ENCODE assay signal across 11 cellular contexts in the genomic region with DNA sequence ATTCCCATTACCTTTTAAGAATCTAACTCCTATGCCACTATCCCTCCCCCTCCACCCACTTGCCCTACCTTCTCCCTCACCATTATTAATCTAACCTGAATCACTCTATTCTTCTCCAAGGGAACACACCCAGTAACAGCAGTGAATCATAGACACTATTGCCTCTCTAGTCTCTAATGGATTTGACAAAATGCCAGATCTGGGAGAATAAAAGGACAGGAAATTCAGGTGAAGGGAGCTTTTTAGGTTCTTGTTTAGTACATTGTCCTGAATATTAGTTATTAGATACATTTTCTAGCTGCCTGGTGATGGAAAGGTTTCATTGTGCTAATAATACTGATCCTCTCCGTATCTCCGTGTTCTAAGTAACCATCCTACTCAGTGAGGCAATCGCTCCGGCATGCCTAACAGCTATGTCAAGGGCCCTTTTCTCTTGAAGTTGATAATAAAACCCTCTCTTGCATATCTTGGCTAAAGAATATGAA. TPM values are rescaled to one million over a fixed set of nuclear protein-coding genes. Genes with fewer than 3 reads are reported as not detected.
DNase-seq lines count a peak whose midpoint lies in the region; TF ChIP-seq lines count a peak whose summit lies in the region.
"Had no signal": no experiment of that assay in that cellular context is flagged by ENCODE, and none has a peak within 500 bp of the region (broad histone marks: within the 10 kb centered on the region; RNA-seq: fewer than 3 reads in every experiment).

No MANE protein-coding gene starts in this region.

- intact Hi-C loops in esophagus squamous epithelium (cut with DNase I) = no loop called here

- no peak overlapping the region for H3K4me3 ChIP-seq in esophagus squamous epithelium
- H3K4me3 ChIP-seq in suprapubic skin = no peak overlapping the region

- H3K27ac ChIP-seq in esophagus squamous epithelium (peak overlapping the region; percentile 61 to 100 (median 82)), suprapubic skin (peak overlapping the region; percentile 98)

- H3K36me3 ChIP-seq in esophagus squamous epithelium = no peaks in the 10 kb centered on the region
- no peaks in the 10 kb centered on the region for H3K36me3 ChIP-seq in suprapubic skin

- no peak for TF ChIP-seq EP300 in suprapubic skin (IDR thresholded peaks at IDR 0.05)

- H3K27me3 ChIP-seq in esophagus squamous epithelium (no peaks in the 10 kb centered on the region), suprapubic skin (no peaks in the 10 kb centered on the region)

- DNase-seq in NCI-H2081 (lab: John Stamatoyannopoulos, UW) (peak; percentile 23 to 52), NCI-H2081 treated with DMSO at 0.1 percent for 48 hours (lab: John Stamatoyannopoulos, UW) (no peak), NCI-H69 (lab: John Stamatoyannopoulos, UW) (peak; percentile 87), esophagus squamous epithelium (lab: John Stamatoyannopoulos, UW) (no peak), suprapubic skin (ENCODE audit: low spot score in 2 of 2) (no peak), DMS 273 (lab: John Stamatoyannopoulos, UW; ENCODE audit: unreplicated experiment) (no peak), NCI-H2171 treated with DMSO at 0.1 percent for 48 hours (lab: John Stamatoyannopoulos, UW) (no peak), SHP77 treated with DMSO at 0.1 percent for 48 hours (lab: John Stamatoyannopoulos, UW) (no peak)
- DNase-seq: RPMI8226; stimulated activated naive CD4-positive, alpha-beta T cell treated with Interleukin-2 at 50 U/mL for 16 hours had no signal

- H3K9me3 ChIP-seq in esophagus squamous epithelium (no peaks in the 10 kb centered on the region), suprapubic skin (no peaks in the 10 kb centered on the region)

- 21 to 24% methylated on average over 4 of the region's 4 CpGs for WGBS in esophagus squamous epithelium, 2 donors
- WGBS in suprapubic skin = 47% methylated on average over 4 of the region's 4 CpGs

- TF ChIP-seq CTCF in esophagus squamous epithelium (IDR thresholded peaks at IDR 0.05) (no peak), suprapubic skin (IDR thresholded peaks at IDR 0.05) (no peak)

- peaks cover 8 to 66% (median 25%) of the 10 kb centered on the region in 3 donors for H3K4me1 ChIP-seq in esophagus squamous epithelium
- H3K4me1 ChIP-seq in suprapubic skin = peaks cover 39% of the 10 kb centered on the region

- TF ChIP-seq POLR2A in esophagus squamous epithelium (IDR thresholded peaks at IDR 0.05) (no peak), suprapubic skin (IDR thresholded peaks at IDR 0.05) (no peak)

RNA-seq across cellular contexts. Expression of gene SFR1, which starts 4.1 kb away (rescaled TPM):
- total RNA-seq in esophagus squamous epithelium = 1 to 10 TPM; 2.7 to 9.3 (median 6.3) TPM
- 10 to 100 TPM in 1 of 4 donors, 1 to 10 TPM in 3; 4.6 to 10.8 (median 5.6) TPM for total RNA-seq in suprapubic skin

RNA-seq across cellular contexts. Expression of gene COL17A1, which starts 32.2 kb away (rescaled TPM):
- total RNA-seq in esophagus squamous epithelium = 100 to 1,000 TPM; 150 to 202 (median 191) TPM
- 1,000 to 10,000 TPM in 3 of 4 donors, 100 to 1,000 TPM in 1; 926 to 1,768 (median 1,374) TPM for total RNA-seq in suprapubic skin
- total RNA-seq: A673 had no signal

Comparison
In these comparisons a context has a peak if more than half of its experiments do, and no peak if none do; other contexts are left out.
1. DNase-seq: peak in NCI-H2081 (2 of 2) and NCI-H69 (single experiment); none in NCI-H2081 treated with DMSO at 0.1 percent for 48 hours (single experiment), esophagus squamous epithelium (single experiment), suprapubic skin (0 of 2), DMS 273 (single experiment), NCI-H2171 treated with DMSO at 0.1 percent for 48 hours (single experiment) and SHP77 treated with DMSO at 0.1 percent for 48 hours (single experiment).
2. RNA of gene COL17A1, which starts 32.2 kb away (total RNA-seq): 926 to 1,768 TPM in suprapubic skin; 150 to 202 TPM in esophagus squamous epithelium; every median in the first group is over 4 times any median in the second.